ENCODE assay signal across 35 cellular contexts in genomic region chr2:95008311-95008710, GRCh38. TPM values are rescaled to one million over a fixed set of nuclear protein-coding genes. Genes with fewer than 3 reads are reported as not detected.
DNase-seq lines count a peak whose midpoint lies in the region; ATAC-seq, FAIRE-seq and TF ChIP-seq lines count a peak whose summit lies in the region.
"Had no signal": no experiment of that assay in that cellular context is flagged by ENCODE, and none has a peak within 500 bp of the region (broad histone marks: within the 10 kb centered on the region; RNA-seq: fewer than 3 reads in every experiment).

No MANE protein-coding gene starts in this region.

- POLR2A ChIA-PET in CD4-positive, alpha-beta T cell (lab: Charles Lee): no interaction called here

- H3K27me3 Mint-ChIP-seq in CD4-positive, alpha-beta T cell: peaks cover 11% of the 10 kb centered on the region

- H3K4me1 Mint-ChIP-seq in CD4-positive, alpha-beta T cell (ENCODE audit: low read depth): no peaks in the 10 kb centered on the region
- H3K4me1 Mint-ChIP-seq: B cell had no signal

- no peak overlapping the region for H3K4me3 Mint-ChIP-seq in CD4-positive, alpha-beta T cell
- H3K4me3 Mint-ChIP-seq: B cell; CD8-positive, alpha-beta T cell; HFFc6; natural killer cell; stimulated activated naive CD8-positive, alpha-beta T cell treated with anti-CD3 and anti-CD28 coated beads, Interleukin-15, amount 100 ng/mL, for 72 hours had no signal

- H3K27ac Mint-ChIP-seq in CD4-positive, alpha-beta T cell: no peak overlapping the region
- H3K27ac Mint-ChIP-seq: activated naive CD4-positive, alpha-beta T cell treated with anti-CD3 and anti-CD28 coated beads, Interleukin-2, amount 50 U/mL, for 72 hours; activated T-helper 2 cell treated with anti-CD3 and anti-CD28 coated beads, Interferon-gamma antibody, Interleukin-2, Interleukin-4, amounts not matched to agents 10 μg/mL and 5 μg/mL and 100 μg/mL, durations not matched to agents 14 hours and 24 hours and 36 hours; B cell; CD8-positive, alpha-beta T cell; HFFc6; natural killer cell; stimulated activated naive CD8-positive, alpha-beta T cell treated with anti-CD3 and anti-CD28 coated beads, Interleukin-15, amount 100 ng/mL, for 72 hours had no signal

- H3K27ac ChIP-seq in kidney (ENCODE audit: low read depth in 2 of 2, low read length in 2 of 2): peak overlapping the region; percentile 74 to 87
- no peak overlapping the region for H3K27ac ChIP-seq in CD4-positive, alpha-beta T cell (ENCODE audit: low read depth, low read length)
- H3K27ac ChIP-seq: coronary artery, HL-60, lower lobe of right lung, tibial nerve, WERI-Rb-1 had no signal

- H3K9me3 Mint-ChIP-seq in CD4-positive, alpha-beta T cell: no peaks in the 10 kb centered on the region
- H3K9me3 Mint-ChIP-seq: activated naive CD4-positive, alpha-beta T cell treated with anti-CD3 and anti-CD28 coated beads, Interleukin-2, amount 50 U/mL, for 72 hours; activated T-helper 2 cell treated with anti-CD3 and anti-CD28 coated beads, Interferon-gamma antibody, Interleukin-2, Interleukin-4, amounts not matched to agents 10 μg/mL and 5 μg/mL and 100 μg/mL, durations not matched to agents 14 hours and 24 hours and 36 hours; CD8-positive, alpha-beta T cell; HFFc6; natural killer cell; stimulated activated naive CD8-positive, alpha-beta T cell treated with anti-CD3 and anti-CD28 coated beads, Interleukin-15, amount 100 ng/mL, for 72 hours had no signal

- CTCF ChIA-PET in CD4-positive, alpha-beta T cell (lab: Charles Lee): no interaction called here

- ATAC-seq in Right ventricle myocardium inferior: peak; percentile 23
- no peak for ATAC-seq in CD4-positive, alpha-beta T cell (ENCODE audit: poor library complexity)
- no peak for ATAC-seq in GM21529 (IDR thresholded peaks at IDR 0.05; ENCODE audit: unreplicated experiment)
- ATAC-seq: activated naive CD4-positive, alpha-beta T cell treated with anti-CD3 and anti-CD28 coated beads, Interleukin-2, amount 50 U/mL, for 72 hours; CD8-positive, alpha-beta T cell; lower lobe of right lung; natural killer cell had no signal

- no peak overlapping the region for H3K4me3 ChIP-seq in kidney (ENCODE audit: low read length in 2 of 2)
- H3K4me3 ChIP-seq: coronary artery, lower lobe of right lung, MG63, smooth muscle cell, tibial nerve had no signal

- intact Hi-C loops in Right ventricle myocardium inferior (cut with DNase I) (no loop called here), kidney (cut with DNase I) (no loop called here)
- intact Hi-C loops in CD4-positive, alpha-beta T cell (cut with DNase I, micrococcal nuclease): no loop called here

- no peak for FAIRE-seq in kidney (lab: Jason Lieb, UNC)
- FAIRE-seq: bronchial epithelial cell, H1 had no signal

- DNase-seq in DMS79 treated with DMSO at 0.1 percent for 48 hours (lab: John Stamatoyannopoulos, UW) (peak; percentile 60), Right ventricle myocardium inferior (ENCODE audit: missing footprints) (no peak), kidney (peak; percentile 89), renal cortical epithelial cell (ENCODE audit: low read depth) (peak; percentile 74), NCI-H1048 (lab: John Stamatoyannopoulos, UW) (no peak), RKO (ENCODE audit: low spot score) (no peak)
- no peak for DNase-seq in CD4-positive, alpha-beta T cell
- DNase-seq: CD8-positive, alpha-beta T cell; EL; erythroblast; HFFc6; KBM-7; lower lobe of right lung; MG63; natural killer cell; NCI-H2029 treated with DMSO at 0.1 percent for 48 hours; NCI-H526 treated with DMSO at 0.1 percent for 48 hours; SIG-M5; stimulated activated CD4-positive, alpha-beta T cell treated with anti-CD3 and anti-CD28 coated beads, Interleukin-1b, Interleukin-23, amount 100 ng/mL, for 48 hours; stimulated activated naive CD8-positive, alpha-beta T cell treated with anti-CD3 and anti-CD28 coated beads, Interleukin-15, amount 100 ng/mL, for 72 hours; SW 1271; T-helper 9 cell; WERI-Rb-1 had no signal

- peaks cover 38 to 45% of the 10 kb centered on the region in 2 donors for H3K4me1 ChIP-seq in kidney (ENCODE audit: control insufficient read depth in 1 of 2, insufficient read depth in 1 of 2, low read depth in 1 of 2, low read length in 2 of 2)
- H3K4me1 ChIP-seq: lower lobe of right lung, tibial nerve had no signal

- H3K9me3 ChIP-seq in kidney (ENCODE audit: control insufficient read depth in 1 of 2, low read length in 2 of 2): no peaks in the 10 kb centered on the region
- no peaks in the 10 kb centered on the region for H3K9me3 ChIP-seq in CD4-positive, alpha-beta T cell (ENCODE audit: control insufficient read depth, low read length)
- H3K9me3 ChIP-seq: lower lobe of right lung, MG63, tibial nerve had no signal

- H3K9ac ChIP-seq in kidney (ENCODE audit: low read length in 2 of 2): peak overlapping the region in 1 of 2 donors; percentile 68

- no peaks in the 10 kb centered on the region for H3K27me3 ChIP-seq in CD4-positive, alpha-beta T cell (ENCODE audit: control insufficient read depth, insufficient read depth, low read length)
- H3K27me3 ChIP-seq: MG63, tibial nerve had no signal

- H3K36me3 Mint-ChIP-seq in CD4-positive, alpha-beta T cell (ENCODE audit: low read depth): no peaks in the 10 kb centered on the region
- H3K36me3 Mint-ChIP-seq: activated naive CD4-positive, alpha-beta T cell treated with anti-CD3 and anti-CD28 coated beads, Interleukin-2, amount 50 U/mL, for 72 hours; CD8-positive, alpha-beta T cell; natural killer cell had no signal

- TF ChIP-seq CTCF in kidney (IDR thresholded peaks at IDR 0.05; ENCODE audit: borderline replicate concordance, extremely low read depth, insufficient read depth): no peak
- TF ChIP-seq CTCF in CD4-positive, alpha-beta T cell (IDR thresholded peaks at IDR 0.05): no peak

- H3K36me3 ChIP-seq in kidney (ENCODE audit: control insufficient read depth in 1 of 2, insufficient read depth in 2 of 2, low read length in 2 of 2): no peaks in the 10 kb centered on the region
- H3K36me3 ChIP-seq: lower lobe of right lung, MG63, tibial nerve, WERI-Rb-1 had no signal

RNA-seq across cellular contexts. Expression of gene MAL, which starts 17.2 kb away (rescaled TPM):
- 8.7 TPM for total RNA-seq in Right ventricle myocardium inferior
- total RNA-seq in kidney: 477 TPM
- 1,006 TPM for polyA plus RNA-seq in kidney (ENCODE audit: insufficient read depth, low read depth, low replicate concordance)
- 255 and 504 TPM in 2 replicates for total RNA-seq in renal cortical epithelial cell
- total RNA-seq in CD4-positive, alpha-beta T cell: 100 to 1,000 TPM; 101 to 102 TPM
- total RNA-seq: glomerular endothelial cell, H1, HFFc6, osteoblast, smooth muscle cell had no signal
- polyA plus RNA-seq: H1, smooth muscle cell had no signal

Comparison
In these comparisons a context has a peak if more than half of its experiments do, and no peak if none do; other contexts are left out.
1. DNase-seq: peak in DMS79 treated with DMSO at 0.1 percent for 48 hours (single experiment), kidney (single experiment) and renal cortical epithelial cell (single experiment); none in Right ventricle myocardium inferior (single experiment), CD4-positive, alpha-beta T cell (0 of 10), NCI-H1048 (single experiment) and RKO (single experiment).
2. RNA of gene MAL, which starts 17.2 kb away (total RNA-seq): 255 to 504 TPM in renal cortical epithelial cell, 477 TPM in kidney (single experiment) and 101 to 102 TPM in CD4-positive, alpha-beta T cell; 8.7 TPM in Right ventricle myocardium inferior (single experiment); every median in the first group is over 10 times any median in the second.